Comparison of ENCODE assay signal across 1 cellular context in genomic region chr11:830295-831131, GRCh38.
A peak's percentile ranks its signal among the peaks of the same experiment; 100 is the strongest.
TF ChIP-seq lines count a peak whose summit lies in the region.

No MANE protein-coding gene starts in this region.

TF ChIP-seq in HepG2, 621 proteins besides CTCF, POLR2A, EP300 and RAD21 (continued from another document and continues in another):
- TF ChIP-seq, protein P1, sequence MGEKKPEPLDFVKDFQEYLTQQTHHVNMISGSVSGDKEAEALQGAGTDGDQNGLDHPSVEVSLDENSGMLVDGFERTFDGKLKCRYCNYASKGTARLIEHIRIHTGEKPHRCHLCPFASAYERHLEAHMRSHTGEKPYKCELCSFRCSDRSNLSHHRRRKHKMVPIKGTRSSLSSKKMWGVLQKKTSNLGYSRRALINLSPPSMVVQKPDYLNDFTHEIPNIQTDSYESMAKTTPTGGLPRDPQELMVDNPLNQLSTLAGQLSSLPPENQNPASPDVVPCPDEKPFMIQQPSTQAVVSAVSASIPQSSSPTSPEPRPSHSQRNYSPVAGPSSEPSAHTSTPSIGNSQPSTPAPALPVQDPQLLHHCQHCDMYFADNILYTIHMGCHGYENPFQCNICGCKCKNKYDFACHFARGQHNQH (CRISPR knock-in tag; IDR thresholded peaks at IDR 0.05), result 0 out of 2 replicates have a peak, but pooled peaks have one; percentile 15
- TF ChIP-seq ZNF292 (CRISPR knock-in tag; IDR thresholded peaks at IDR 0.05; ENCODE audit: borderline replicate concordance, low read depth), result no peak
- TF ChIP-seq ZNF891 (CRISPR knock-in tag; IDR thresholded peaks at IDR 0.05), result peak; percentile 37; the same call in 1 of the 2 replicates
- TF ChIP-seq ZMYM3 (CRISPR knock-in tag; IDR thresholded peaks at IDR 0.05), result no peak
- no peak for TF ChIP-seq IRF1 (CRISPR knock-in tag; IDR thresholded peaks at IDR 0.05; ENCODE audit: low read depth)
- TF ChIP-seq DNMT1 (CRISPR knock-in tag; IDR thresholded peaks at IDR 0.05), result no peak; the same call in 1 of the 2 replicates
- TF ChIP-seq ZNF331 (CRISPR knock-in tag; IDR thresholded peaks at IDR 0.05), result no peak
- TF ChIP-seq, protein P2, sequence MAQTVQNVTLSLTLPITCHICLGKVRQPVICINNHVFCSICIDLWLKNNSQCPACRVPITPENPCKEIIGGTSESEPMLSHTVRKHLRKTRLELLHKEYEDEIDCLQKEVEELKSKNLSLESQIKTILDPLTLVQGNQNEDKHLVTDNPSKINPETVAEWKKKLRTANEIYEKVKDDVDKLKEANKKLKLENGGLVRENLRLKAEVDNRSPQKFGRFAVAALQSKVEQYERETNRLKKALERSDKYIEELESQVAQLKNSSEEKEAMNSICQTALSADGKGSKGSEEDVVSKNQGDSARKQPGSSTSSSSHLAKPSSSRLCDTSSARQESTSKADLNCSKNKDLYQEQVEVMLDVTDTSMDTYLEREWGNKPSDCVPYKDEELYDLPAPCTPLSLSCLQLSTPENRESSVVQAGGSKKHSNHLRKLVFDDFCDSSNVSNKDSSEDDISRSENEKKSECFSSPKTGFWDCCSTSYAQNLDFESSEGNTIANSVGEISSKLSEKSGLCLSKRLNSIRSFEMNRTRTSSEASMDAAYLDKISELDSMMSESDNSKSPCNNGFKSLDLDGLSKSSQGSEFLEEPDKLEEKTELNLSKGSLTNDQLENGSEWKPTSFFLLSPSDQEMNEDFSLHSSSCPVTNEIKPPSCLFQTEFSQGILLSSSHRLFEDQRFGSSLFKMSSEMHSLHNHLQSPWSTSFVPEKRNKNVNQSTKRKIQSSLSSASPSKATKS (CRISPR knock-in tag; IDR thresholded peaks at IDR 0.05), result no peak
- TF ChIP-seq SUZ12 (IDR thresholded peaks at IDR 0.05; ENCODE audit: low read depth, low read length), result no peak
- TF ChIP-seq ZNF720 (CRISPR knock-in tag; IDR thresholded peaks at IDR 0.05), result no peak
- TF ChIP-seq NR3C1 (CRISPR knock-in tag; IDR thresholded peaks at IDR 0.05), result no peak
- TF ChIP-seq GATAD2A (CRISPR knock-in tag; IDR thresholded peaks at IDR 0.05), result no peak
- TF ChIP-seq, protein P3, sequence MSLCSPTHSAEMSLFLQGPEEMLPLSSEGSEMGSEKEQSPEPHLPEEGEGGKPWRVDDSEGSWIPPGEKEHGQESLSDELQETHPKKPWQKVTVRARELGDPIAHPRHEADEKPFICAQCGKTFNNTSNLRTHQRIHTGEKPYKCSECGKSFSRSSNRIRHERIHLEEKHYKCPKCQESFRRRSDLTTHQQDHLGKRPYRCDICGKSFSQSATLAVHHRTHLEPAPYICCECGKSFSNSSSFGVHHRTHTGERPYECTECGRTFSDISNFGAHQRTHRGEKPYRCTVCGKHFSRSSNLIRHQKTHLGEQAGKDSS (CRISPR knock-in tag; IDR thresholded peaks at IDR 0.05; ENCODE audit: borderline replicate concordance, low read depth), result no peak
- TF ChIP-seq MAFG (CRISPR knock-in tag; IDR thresholded peaks at IDR 0.05), result no peak
- TF ChIP-seq PCBP1 (IDR thresholded peaks at IDR 0.05; ENCODE audit: borderline replicate concordance, low read depth, low read length), result no peak
- TF ChIP-seq ZNF7 (CRISPR knock-in tag; IDR thresholded peaks at IDR 0.05), result no peak
- no peak for TF ChIP-seq ZSCAN31 (CRISPR knock-in tag; IDR thresholded peaks at IDR 0.05; ENCODE audit: low read depth)
- TF ChIP-seq MED13 (CRISPR knock-in tag; IDR thresholded peaks at IDR 0.05), result no peak
- TF ChIP-seq ELF4 (CRISPR knock-in tag; IDR thresholded peaks at IDR 0.05; ENCODE audit: borderline replicate concordance), result no peak
- TF ChIP-seq, protein P4, sequence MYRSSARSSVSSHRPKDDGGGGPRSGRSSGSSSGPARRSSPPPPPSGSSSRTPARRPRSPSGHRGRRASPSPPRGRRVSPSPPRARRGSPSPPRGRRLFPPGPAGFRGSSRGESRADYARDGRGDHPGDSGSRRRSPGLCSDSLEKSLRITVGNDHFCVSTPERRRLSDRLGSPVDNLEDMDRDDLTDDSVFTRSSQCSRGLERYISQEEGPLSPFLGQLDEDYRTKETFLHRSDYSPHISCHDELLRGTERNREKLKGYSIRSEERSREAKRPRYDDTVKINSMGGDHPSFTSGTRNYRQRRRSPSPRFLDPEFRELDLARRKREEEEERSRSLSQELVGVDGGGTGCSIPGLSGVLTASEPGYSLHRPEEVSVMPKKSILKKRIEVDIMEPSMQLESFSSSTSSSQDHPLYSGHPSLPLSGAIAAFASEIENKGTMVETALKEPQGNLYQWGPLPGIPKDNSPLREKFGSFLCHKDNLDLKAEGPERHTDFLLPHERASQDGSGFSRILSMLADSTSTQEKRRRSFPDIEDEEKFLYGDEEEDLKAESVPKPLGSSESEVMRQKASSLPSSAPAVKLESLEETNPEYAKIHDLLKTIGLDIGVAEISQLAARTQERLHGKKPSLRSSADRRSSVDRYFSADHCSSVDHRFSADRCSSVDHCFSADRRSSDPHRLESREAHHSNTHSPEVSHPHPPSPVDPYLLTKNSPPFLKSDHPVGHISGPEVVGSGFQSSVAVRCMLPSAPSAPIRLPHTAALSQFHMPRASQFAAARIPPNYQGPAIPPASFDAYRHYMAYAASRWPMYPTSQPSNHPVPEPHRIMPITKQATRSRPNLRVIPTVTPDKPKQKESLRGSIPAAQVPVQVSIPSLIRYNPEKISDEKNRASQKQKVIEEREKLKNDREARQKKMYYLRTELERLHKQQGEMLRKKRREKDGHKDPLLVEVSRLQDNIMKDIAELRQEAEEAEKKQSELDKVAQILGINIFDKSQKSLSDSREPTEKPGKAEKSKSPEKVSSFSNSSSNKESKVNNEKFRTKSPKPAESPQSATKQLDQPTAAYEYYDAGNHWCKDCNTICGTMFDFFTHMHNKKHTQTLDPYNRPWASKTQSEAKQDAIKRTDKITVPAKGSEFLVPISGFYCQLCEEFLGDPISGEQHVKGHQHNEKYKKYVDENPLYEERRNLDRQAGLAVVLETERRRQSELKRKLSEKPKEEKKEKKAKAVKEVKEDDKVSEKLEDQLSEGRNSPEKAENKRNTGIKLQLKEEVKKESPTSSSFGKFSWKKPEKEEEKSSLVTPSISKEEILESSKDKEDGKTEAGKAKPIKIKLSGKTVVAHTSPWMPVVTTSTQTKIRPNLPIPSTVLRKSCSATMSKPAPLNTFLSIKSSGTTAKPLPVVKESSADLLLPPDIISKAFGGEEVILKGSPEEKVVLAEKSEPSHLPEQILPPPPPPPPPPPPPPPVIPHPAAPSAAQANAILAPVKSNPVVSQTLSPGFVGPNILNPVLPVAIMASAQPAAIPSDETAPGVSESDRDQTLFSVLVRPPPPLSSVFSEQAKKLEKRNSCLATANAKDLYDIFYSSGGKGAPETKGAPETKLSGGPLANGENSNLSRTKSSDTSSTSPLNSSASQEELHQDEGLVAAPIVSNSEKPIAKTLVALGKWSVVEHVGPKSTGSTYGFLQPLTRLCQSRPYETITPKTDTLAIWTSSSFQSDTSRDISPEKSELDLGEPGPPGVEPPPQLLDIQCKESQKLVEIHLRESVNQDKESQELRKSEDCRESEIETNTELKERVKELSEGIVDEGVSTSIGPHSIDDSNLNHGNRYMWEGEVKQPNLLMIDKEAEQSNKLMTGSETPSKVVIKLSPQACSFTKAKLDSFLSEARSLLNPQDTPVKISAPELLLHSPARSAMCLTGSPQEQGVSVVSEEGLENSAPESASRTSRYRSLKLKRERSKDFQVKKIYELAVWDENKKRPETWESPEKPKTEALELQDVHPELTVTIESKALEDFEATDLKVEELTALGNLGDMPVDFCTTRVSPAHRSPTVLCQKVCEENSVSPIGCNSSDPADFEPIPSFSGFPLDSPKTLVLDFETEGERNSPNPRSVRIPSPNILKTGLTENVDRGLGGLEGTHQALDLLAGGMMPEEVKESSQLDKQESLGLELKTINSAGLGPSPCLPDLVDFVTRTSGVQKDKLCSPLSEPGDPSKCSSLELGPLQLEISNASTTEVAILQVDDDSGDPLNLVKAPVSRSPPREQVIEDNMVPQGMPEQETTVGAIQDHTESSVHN (CRISPR knock-in tag; IDR thresholded peaks at IDR 0.05), result no peak
- no peak for TF ChIP-seq PAF1 (CRISPR knock-in tag; IDR thresholded peaks at IDR 0.05)
- TF ChIP-seq ZNF362 (CRISPR knock-in tag; IDR thresholded peaks at IDR 0.05; ENCODE audit: borderline replicate concordance), result no peak
- TF ChIP-seq CCDC6 (CRISPR knock-in tag; IDR thresholded peaks at IDR 0.05), result no peak
- TF ChIP-seq NCOA5 (CRISPR knock-in tag; IDR thresholded peaks at IDR 0.05), result no peak
- 0 out of 2 replicates have a peak, but pooled peaks have one; percentile 27 for TF ChIP-seq ZNF564 (CRISPR knock-in tag; IDR thresholded peaks at IDR 0.05)
- TF ChIP-seq TBX2 (CRISPR knock-in tag; IDR thresholded peaks at IDR 0.05; ENCODE audit: borderline replicate concordance), result no peak; the same call in 1 of the 2 replicates
- TF ChIP-seq ZNF574 (CRISPR knock-in tag; IDR thresholded peaks at IDR 0.05), result peak; percentile 31; the same call in 1 of the 2 replicates
- TF ChIP-seq ZBTB42 (CRISPR knock-in tag; IDR thresholded peaks at IDR 0.05), result no peak
- no peak for TF ChIP-seq SALL2 (CRISPR knock-in tag; IDR thresholded peaks at IDR 0.05)
- no peak for TF ChIP-seq ISX (CRISPR knock-in tag; conservative IDR thresholded peaks at IDR 0.05)
- no peak for TF ChIP-seq AKNA (CRISPR knock-in tag; IDR thresholded peaks at IDR 0.05; ENCODE audit: borderline replicate concordance)
- no peak for TF ChIP-seq HHEX (CRISPR knock-in tag; IDR thresholded peaks at IDR 0.05)
- no peak for TF ChIP-seq ZBTB7B (CRISPR knock-in tag; IDR thresholded peaks at IDR 0.05)
- TF ChIP-seq, protein P5, sequence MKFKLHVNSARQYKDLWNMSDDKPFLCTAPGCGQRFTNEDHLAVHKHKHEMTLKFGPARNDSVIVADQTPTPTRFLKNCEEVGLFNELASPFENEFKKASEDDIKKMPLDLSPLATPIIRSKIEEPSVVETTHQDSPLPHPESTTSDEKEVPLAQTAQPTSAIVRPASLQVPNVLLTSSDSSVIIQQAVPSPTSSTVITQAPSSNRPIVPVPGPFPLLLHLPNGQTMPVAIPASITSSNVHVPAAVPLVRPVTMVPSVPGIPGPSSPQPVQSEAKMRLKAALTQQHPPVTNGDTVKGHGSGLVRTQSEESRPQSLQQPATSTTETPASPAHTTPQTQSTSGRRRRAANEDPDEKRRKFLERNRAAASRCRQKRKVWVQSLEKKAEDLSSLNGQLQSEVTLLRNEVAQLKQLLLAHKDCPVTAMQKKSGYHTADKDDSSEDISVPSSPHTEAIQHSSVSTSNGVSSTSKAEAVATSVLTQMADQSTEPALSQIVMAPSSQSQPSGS (CRISPR knock-in tag; IDR thresholded peaks at IDR 0.05), result 0 out of 2 replicates have a peak, but pooled peaks have one; percentile 9
